Comparison of ENCODE assay signal across 8 cellular contexts in the genomic region with DNA sequence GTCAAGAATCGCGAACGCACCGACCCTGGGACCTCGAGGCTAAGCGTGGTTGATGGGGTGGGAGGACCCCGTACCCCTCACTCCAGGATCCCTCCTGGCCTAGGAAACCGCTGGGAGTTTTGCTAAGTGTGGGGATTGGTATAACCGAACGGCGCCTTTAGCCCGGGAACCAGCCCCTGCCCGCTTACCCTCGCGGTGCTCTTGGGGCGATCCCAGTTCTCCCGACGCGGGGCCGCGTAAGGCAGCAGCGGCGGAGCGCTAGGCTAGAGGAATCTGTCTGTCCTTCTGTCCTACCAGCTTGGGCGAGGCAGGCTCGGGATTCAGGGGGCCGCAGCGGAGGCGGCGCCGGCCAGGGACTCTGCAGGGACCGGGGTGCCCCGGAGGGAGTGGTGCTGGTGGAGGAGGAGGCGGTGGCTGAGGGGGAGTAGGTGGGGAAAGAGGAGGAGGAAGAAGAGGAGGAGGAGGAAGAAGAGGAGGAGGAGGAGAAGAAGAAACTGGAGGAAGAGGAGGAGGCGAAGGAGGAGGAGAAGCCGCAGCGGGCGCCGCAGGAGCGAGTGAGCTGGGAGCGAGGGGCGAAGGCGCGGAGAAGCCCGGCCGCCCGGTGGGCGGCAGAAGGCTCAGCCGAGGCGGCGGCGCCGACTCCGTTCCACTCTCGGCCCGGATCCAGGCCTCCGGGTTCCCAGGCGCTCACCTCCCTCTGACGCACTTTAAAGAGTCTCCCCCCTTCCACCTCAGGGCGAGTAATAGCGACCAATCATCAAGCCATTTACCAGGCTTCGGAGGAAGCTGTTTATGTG. TPM values are rescaled to one million over a fixed set of nuclear protein-coding genes. Genes with fewer than 3 reads are reported as not detected.
A peak's percentile ranks its signal among the peaks of the same experiment; 100 is the strongest.
DNase-seq lines count a peak whose midpoint lies in the region; ATAC-seq and TF ChIP-seq lines count a peak whose summit lies in the region.

No MANE protein-coding gene starts in this region.

- ATAC-seq in WTC11 (peak; percentile 42), left ventricle myocardium superior (peak; percentile 39), GM21367 (IDR thresholded peaks at IDR 0.05; ENCODE audit: unreplicated experiment) (no peak)

- TF ChIP-seq CTCF in WTC11 (IDR thresholded peaks at IDR 0.05) = no peak

- CTCF ChIA-PET in activated naive CD4-positive, alpha-beta T cell treated with anti-CD3 and anti-CD28 coated beads for 36 hours (lab: Charles Lee) = interaction anchor here (1.7 kb wide), 1 partner anchor 9 kb away, joined by 3 read pairs; no protein-coding TSS in a partner anchor
- CTCF ChIA-PET in WTC11 (lab: Charles Lee) = interaction anchor here (0.8 to 2.7 kb wide), 4 partner anchors 45 to 717 kb away, joined by 3 to 16 read pairs (median 7); no protein-coding TSS in a partner anchor

- DNase-seq in activated naive CD4-positive, alpha-beta T cell treated with anti-CD3 and anti-CD28 coated beads for 36 hours = peak; percentile 38
- DNase-seq in activated naive CD4-positive, alpha-beta T cell (lab: John Stamatoyannopoulos, UW) = no peak
- DNase-seq in WTC11 (ENCODE audit: low spot score) (peak; percentile 86), left ventricle myocardium superior (no peak), NCI-H128 (lab: John Stamatoyannopoulos, UW; ENCODE audit: unreplicated experiment) (no peak), CD1c-positive myeloid dendritic cell (ENCODE audit: extremely low spot score) (no peak)

- no peak overlapping the region for H3K27ac Mint-ChIP-seq in activated naive CD4-positive, alpha-beta T cell treated with anti-CD3 and anti-CD28 coated beads for 36 hours
- H3K27ac Mint-ChIP-seq in WTC11 = no peak overlapping the region

- H3K4me1 Mint-ChIP-seq in activated naive CD4-positive, alpha-beta T cell treated with anti-CD3 and anti-CD28 coated beads for 36 hours (ENCODE audit: low read depth) = peaks cover 36% of the 10 kb centered on the region
- H3K4me1 Mint-ChIP-seq in WTC11 = peaks cover 37% of the 10 kb centered on the region

- H3K27me3 Mint-ChIP-seq in activated naive CD4-positive, alpha-beta T cell treated with anti-CD3 and anti-CD28 coated beads for 36 hours (ENCODE audit: low read depth) = peaks cover 72% of the 10 kb centered on the region
- H3K27me3 Mint-ChIP-seq in WTC11 (ENCODE audit: low read depth) = peaks cover 99% of the 10 kb centered on the region

- H3K4me3 ChIP-seq in skin epidermis = peak overlapping the region; percentile 36 to 57 (median 39)

- intact Hi-C loops in activated naive CD4-positive, alpha-beta T cell treated with anti-CD3 and anti-CD28 coated beads for 36 hours (cut with micrococcal nuclease) = loop anchor here (5.0 to 10.0 kb wide), 3 partner anchors 143 to 377 kb away; partner anchors contain the start of gene PDZD8
- intact Hi-C loops in left ventricle myocardium superior (cut with micrococcal nuclease) = no loop called here

- no peaks in the 10 kb centered on the region for H3K36me3 Mint-ChIP-seq in activated naive CD4-positive, alpha-beta T cell treated with anti-CD3 and anti-CD28 coated beads for 36 hours (ENCODE audit: low read depth)
- H3K36me3 Mint-ChIP-seq in WTC11 = no peaks in the 10 kb centered on the region

- peak overlapping the region; percentile 27 for H3K4me3 Mint-ChIP-seq in activated naive CD4-positive, alpha-beta T cell treated with anti-CD3 and anti-CD28 coated beads for 36 hours
- peak overlapping the region; percentile 73 for H3K4me3 Mint-ChIP-seq in WTC11

- POLR2A ChIA-PET in WTC11 (lab: Charles Lee) = no interaction called here

- no peaks in the 10 kb centered on the region for H3K9me3 Mint-ChIP-seq in activated naive CD4-positive, alpha-beta T cell treated with anti-CD3 and anti-CD28 coated beads for 36 hours
- no peaks in the 10 kb centered on the region for H3K9me3 Mint-ChIP-seq in WTC11

- peak overlapping the region in 20 of 21 experiments; percentile 13 to 90 (median 74) for H3K27ac ChIP-seq in skin epidermis

TF ChIP-seq in WTC11, 78 proteins besides CTCF, POLR2A, EP300 and RAD21 (continues in another document):
- TF ChIP-seq NR3C1 (CRISPR knock-in tag; conservative IDR thresholded peaks at IDR 0.05; ENCODE audit: low read depth) (no peak), MLX (CRISPR knock-in tag; IDR thresholded peaks at IDR 0.05) (no peak), CBFB (CRISPR knock-in tag; IDR thresholded peaks at IDR 0.05; ENCODE audit: low read depth) (no peak), FOXK1 (CRISPR knock-in tag; IDR thresholded peaks at IDR 0.05) (0 out of 2 replicates have a peak, but pooled peaks have one; percentile 20), ZNF671 (CRISPR knock-in tag; IDR thresholded peaks at IDR 0.05) (no peak), FOXJ3 (CRISPR knock-in tag; IDR thresholded peaks at IDR 0.05; ENCODE audit: borderline replicate concordance) (no peak), MAX (CRISPR knock-in tag; IDR thresholded peaks at IDR 0.05) (no peak), ZNF281 (CRISPR knock-in tag; IDR thresholded peaks at IDR 0.05) (no peak), TP53 (CRISPR knock-in tag; IDR thresholded peaks at IDR 0.05) (no peak), SP1 (CRISPR knock-in tag; conservative IDR thresholded peaks at IDR 0.05) (0 out of 2 replicates have a peak, but pooled peaks have one; percentile 28)
- TF ChIP-seq, protein P1, sequence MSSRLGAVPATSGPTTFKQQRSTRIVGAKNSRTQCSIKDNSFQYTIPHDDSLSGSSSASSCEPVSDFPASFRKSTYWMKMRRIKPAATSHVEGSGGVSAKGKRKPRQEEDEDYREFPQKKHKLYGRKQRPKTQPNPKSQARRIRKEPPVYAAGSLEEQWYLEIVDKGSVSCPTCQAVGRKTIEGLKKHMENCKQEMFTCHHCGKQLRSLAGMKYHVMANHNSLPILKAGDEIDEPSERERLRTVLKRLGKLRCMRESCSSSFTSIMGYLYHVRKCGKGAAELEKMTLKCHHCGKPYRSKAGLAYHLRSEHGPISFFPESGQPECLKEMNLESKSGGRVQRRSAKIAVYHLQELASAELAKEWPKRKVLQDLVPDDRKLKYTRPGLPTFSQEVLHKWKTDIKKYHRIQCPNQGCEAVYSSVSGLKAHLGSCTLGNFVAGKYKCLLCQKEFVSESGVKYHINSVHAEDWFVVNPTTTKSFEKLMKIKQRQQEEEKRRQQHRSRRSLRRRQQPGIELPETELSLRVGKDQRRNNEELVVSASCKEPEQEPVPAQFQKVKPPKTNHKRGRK (CRISPR knock-in tag; IDR thresholded peaks at IDR 0.05; ENCODE audit: borderline replicate concordance) = 0 out of 2 replicates have a peak, but pooled peaks have one; percentile 27
- TF ChIP-seq, protein P2, sequence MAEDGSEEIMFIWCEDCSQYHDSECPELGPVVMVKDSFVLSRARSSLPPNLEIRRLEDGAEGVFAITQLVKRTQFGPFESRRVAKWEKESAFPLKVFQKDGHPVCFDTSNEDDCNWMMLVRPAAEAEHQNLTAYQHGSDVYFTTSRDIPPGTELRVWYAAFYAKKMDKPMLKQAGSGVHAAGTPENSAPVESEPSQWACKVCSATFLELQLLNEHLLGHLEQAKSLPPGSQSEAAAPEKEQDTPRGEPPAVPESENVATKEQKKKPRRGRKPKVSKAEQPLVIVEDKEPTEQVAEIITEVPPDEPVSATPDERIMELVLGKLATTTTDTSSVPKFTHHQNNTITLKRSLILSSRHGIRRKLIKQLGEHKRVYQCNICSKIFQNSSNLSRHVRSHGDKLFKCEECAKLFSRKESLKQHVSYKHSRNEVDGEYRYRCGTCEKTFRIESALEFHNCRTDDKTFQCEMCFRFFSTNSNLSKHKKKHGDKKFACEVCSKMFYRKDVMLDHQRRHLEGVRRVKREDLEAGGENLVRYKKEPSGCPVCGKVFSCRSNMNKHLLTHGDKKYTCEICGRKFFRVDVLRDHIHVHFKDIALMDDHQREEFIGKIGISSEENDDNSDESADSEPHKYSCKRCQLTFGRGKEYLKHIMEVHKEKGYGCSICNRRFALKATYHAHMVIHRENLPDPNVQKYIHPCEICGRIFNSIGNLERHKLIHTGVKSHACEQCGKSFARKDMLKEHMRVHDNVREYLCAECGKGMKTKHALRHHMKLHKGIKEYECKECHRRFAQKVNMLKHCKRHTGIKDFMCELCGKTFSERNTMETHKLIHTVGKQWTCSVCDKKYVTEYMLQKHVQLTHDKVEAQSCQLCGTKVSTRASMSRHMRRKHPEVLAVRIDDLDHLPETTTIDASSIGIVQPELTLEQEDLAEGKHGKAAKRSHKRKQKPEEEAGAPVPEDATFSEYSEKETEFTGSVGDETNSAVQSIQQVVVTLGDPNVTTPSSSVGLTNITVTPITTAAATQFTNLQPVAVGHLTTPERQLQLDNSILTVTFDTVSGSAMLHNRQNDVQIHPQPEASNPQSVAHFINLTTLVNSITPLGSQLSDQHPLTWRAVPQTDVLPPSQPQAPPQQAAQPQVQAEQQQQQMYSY (CRISPR knock-in tag; IDR thresholded peaks at IDR 0.05) = peak; percentile 98

RNA-seq across cellular contexts. Expression of gene EMX2, which starts 0.4 kb away (rescaled TPM):
- total RNA-seq in activated naive CD4-positive, alpha-beta T cell treated with anti-CD3 and anti-CD28 coated beads for 36 hours = not detected
- not detected in 3 replicates for total RNA-seq in WTC11 (2021)
- 0.42 TPM for total RNA-seq in left ventricle myocardium superior

Comparison
In these comparisons a context has a peak if more than half of its experiments do, and no peak if none do; other contexts are left out.
1. DNase-seq: peak in activated naive CD4-positive, alpha-beta T cell treated with anti-CD3 and anti-CD28 coated beads for 36 hours (single experiment) and WTC11 (single experiment); none in activated naive CD4-positive, alpha-beta T cell (0 of 4), left ventricle myocardium superior (single experiment), NCI-H128 (single experiment) and CD1c-positive myeloid dendritic cell (single experiment).